1 cellular context compared by ENCODE assay signal in genomic region chr18:35577045-35577848, GRCh38.
TF ChIP-seq lines count a peak whose summit lies in the region.

No MANE protein-coding gene starts in this region.

TF ChIP-seq in GM12878, 131 proteins besides CTCF, POLR2A, EP300 and RAD21 (continued from another document and continues in another):
- TF ChIP-seq ZNF592 (IDR thresholded peaks at IDR 0.05) = 0 out of 2 replicates have a peak, but pooled peaks have one; percentile 39
- peak; percentile 75; the same call in 1 of the 2 replicates for TF ChIP-seq MEF2A (IDR thresholded peaks at IDR 0.05; ENCODE audit: insufficient read depth, low read depth, low read length)
- TF ChIP-seq NR2C1 (IDR thresholded peaks at IDR 0.05) = no peak
- no peak for TF ChIP-seq E2F4 (IDR thresholded peaks at IDR 0.05; ENCODE audit: low read depth, low read length)
- peak; percentile 72; the same call in 1 of the 2 replicates for TF ChIP-seq SMARCA5 (IDR thresholded peaks at IDR 0.05)
- peak; percentile 71 for TF ChIP-seq CBFB (IDR thresholded peaks at IDR 0.05; ENCODE audit: low read depth)
- no peak for TF ChIP-seq NFYA (IDR thresholded peaks at IDR 0.05; ENCODE audit: borderline replicate concordance, low read depth, low read length)
- TF ChIP-seq IRF4 (IDR thresholded peaks at IDR 0.05; ENCODE audit: low read depth, low read length) = peak; percentile 79
- no peak; a peak in 1 of 4 replicates for TF ChIP-seq ETV6 (conservative IDR thresholded peaks at IDR 0.05 in 1 of 2, IDR thresholded peaks at IDR 0.05 in 1 of 2; ENCODE audit: borderline replicate concordance in 1 of 2, low read depth in 1 of 2)
- TF ChIP-seq MEF2B (IDR thresholded peaks at IDR 0.05; ENCODE audit: partially characterized antibody, poor library complexity, severe bottlenecking) = peak; percentile 91
- TF ChIP-seq CHD4 (IDR thresholded peaks at IDR 0.05) = no peak
- peak; percentile 74; the same call in 1 of the 2 replicates for TF ChIP-seq BACH1 (IDR thresholded peaks at IDR 0.05; ENCODE audit: borderline replicate concordance)
- no peak for TF ChIP-seq ZBTB4 (CRISPR knock-in tag; IDR thresholded peaks at IDR 0.05)
- no peak for TF ChIP-seq KAT2A (conservative IDR thresholded peaks at IDR 0.05; ENCODE audit: control insufficient read depth, low read depth, low read length)
- TF ChIP-seq FOS (IDR thresholded peaks at IDR 0.05; ENCODE audit: borderline replicate concordance, extremely low read depth, insufficient read length) = no peak
- TF ChIP-seq MAX (IDR thresholded peaks at IDR 0.05; ENCODE audit: low read depth, low read length) = no peak
- peak; percentile 86 for TF ChIP-seq PKNOX1 (IDR thresholded peaks at IDR 0.05)
- TF ChIP-seq IKZF2 (IDR thresholded peaks at IDR 0.05) = peak; percentile 87 to 92
- peak; percentile 68; the same call in 1 of the 2 replicates for TF ChIP-seq ZBED1 (IDR thresholded peaks at IDR 0.05; ENCODE audit: borderline replicate concordance)
- TF ChIP-seq KDM1A (IDR thresholded peaks at IDR 0.05; ENCODE audit: borderline replicate concordance) = no peak
- no peak; the same call in 1 of the 2 replicates for TF ChIP-seq ZNF687 (IDR thresholded peaks at IDR 0.05)
- TF ChIP-seq ZNF217 (IDR thresholded peaks at IDR 0.05) = peak; percentile 99
- TF ChIP-seq E2F8 (IDR thresholded peaks at IDR 0.05; ENCODE audit: low read depth, partially characterized antibody) = peak; percentile 41
- no peak for TF ChIP-seq ELK1 (IDR thresholded peaks at IDR 0.05; ENCODE audit: low read depth, low read length)
- no peak for TF ChIP-seq POLR2AphosphoS5 (IDR thresholded peaks at IDR 0.05; ENCODE audit: low read length)
- TF ChIP-seq CUX1 (IDR thresholded peaks at IDR 0.05; ENCODE audit: insufficient replicate concordance, low read depth, low read length) = no peak
- peak; percentile 15; the same call in 1 of the 2 replicates for TF ChIP-seq RCOR1 (conservative IDR thresholded peaks at IDR 0.05; ENCODE audit: low read depth, low read length)
